ENCODE assay signal across 13 cellular contexts in the genomic region with DNA sequence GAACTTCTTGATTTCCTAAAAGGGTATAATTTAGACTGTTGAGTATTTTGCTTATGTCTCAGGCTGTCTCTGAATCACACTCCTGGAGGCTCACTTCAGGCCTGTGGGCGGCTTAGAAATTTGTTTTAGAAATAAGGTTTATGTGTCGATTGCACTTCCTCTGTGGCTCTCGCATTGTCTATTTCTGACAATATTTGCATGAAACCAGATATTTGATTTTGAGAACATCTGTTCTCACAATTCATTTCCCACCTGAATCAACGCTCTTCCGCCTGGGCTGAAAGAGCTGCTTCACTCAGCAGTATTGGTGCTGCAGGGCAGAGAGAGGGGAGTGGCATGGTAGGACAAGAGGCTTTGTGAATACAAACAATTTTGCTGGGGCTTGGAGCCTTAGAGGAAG.
A peak's percentile ranks its signal among the peaks of the same experiment; 100 is the strongest.
DNase-seq lines count a peak whose midpoint lies in the region; ATAC-seq lines count a peak whose summit lies in the region.
"Had no signal": no experiment of that assay in that cellular context is flagged by ENCODE, and none has a peak within 500 bp of the region (broad histone marks: within the 10 kb centered on the region; RNA-seq: fewer than 3 reads in every experiment).

No MANE protein-coding gene starts in this region.

- no peaks in the 10 kb centered on the region for H3K4me1 ChIP-seq in aorta (ENCODE audit: control insufficient read depth in 1 of 2, insufficient read depth in 2 of 2, low read length in 2 of 2)
- H3K4me1 ChIP-seq: foreskin keratinocyte, parathyroid adenoma had no signal

- DNase-seq in SKM-1 treated with dmso at 0.1 percent for 144 hours (lab: John Stamatoyannopoulos, UW; ENCODE audit: unreplicated experiment) = no peak
- DNase-seq in activated T-cell treated with anti-CD3 and anti-CD28 coated beads, Interleukin-2, amount 50 U/mL, for 48 hours = no peak
- DNase-seq in aorta = no peak
- no peak for DNase-seq in activated naive CD4-positive, alpha-beta T cell treated with anti-CD3 and anti-CD28 coated beads, Interleukin-2, amount 50 U/mL, for 16 hours
- DNase-seq: activated gamma-delta T cell, foreskin keratinocyte, left ventricle myocardium superior, NCI-H1048 had no signal

- no peak overlapping the region for H3K27ac ChIP-seq in aorta (ENCODE audit: low read depth in 1 of 2, low read length in 2 of 2)
- H3K27ac ChIP-seq: foreskin keratinocyte, parathyroid adenoma had no signal

- H3K9me3 Mint-ChIP-seq in IgD-negative memory B cell = peaks cover 6 to 27% (median 20%) of the 10 kb centered on the region in 3 donors

- ATAC-seq in GM18498 (IDR thresholded peaks at IDR 0.05; ENCODE audit: unreplicated experiment) = peak; percentile 94
- peak; percentile 77 for ATAC-seq in GM19463 (IDR thresholded peaks at IDR 0.05; ENCODE audit: unreplicated experiment)
- ATAC-seq in HG02938 (IDR thresholded peaks at IDR 0.05; ENCODE audit: unreplicated experiment) = peak; percentile 93
- ATAC-seq in aorta (ENCODE audit: low FRiP score) = no peak
- ATAC-seq: foreskin keratinocyte, left ventricle myocardium superior had no signal

- H3K27me3 Mint-ChIP-seq in IgD-negative memory B cell = peaks cover 24% of the 10 kb centered on the region

- peak overlapping the region in 2 of 4 donors; percentile 87 to 88 for H3K4me3 Mint-ChIP-seq in IgD-negative memory B cell

- no peak overlapping the region for H3K4me3 ChIP-seq in aorta (ENCODE audit: low read length in 2 of 2)

- peak overlapping the region in 2 of 3 donors; percentile 5 to 23 for H3K27ac Mint-ChIP-seq in IgD-negative memory B cell

- peaks cover 15 to 24% (median 23%) of the 10 kb centered on the region in 3 donors for H3K4me1 Mint-ChIP-seq in IgD-negative memory B cell

- H3K36me3 ChIP-seq in aorta (ENCODE audit: control insufficient read depth in 1 of 2, insufficient read depth in 2 of 2, low read length in 1 of 2) = no peaks in the 10 kb centered on the region

- H3K9me3 ChIP-seq in aorta (ENCODE audit: control insufficient read depth, low read length) = peaks cover 7% of the 10 kb centered on the region

- no peaks in the 10 kb centered on the region for H3K27me3 ChIP-seq in aorta (ENCODE audit: control insufficient read depth in 1 of 2, insufficient read depth in 2 of 2, low read length in 1 of 2)
- H3K27me3 ChIP-seq: foreskin keratinocyte had no signal

- intact Hi-C loops in aorta (cut with DNase I) = no loop called here

- 80 to 91% methylated on average over 5 of the region's 5 CpGs for WGBS in aorta, 2 donors

- no peaks in the 10 kb centered on the region for H3K36me3 Mint-ChIP-seq in IgD-negative memory B cell
